ENCODE assay signal across 13 cellular contexts in genomic region chr2:32824415-32824814, GRCh38.
"Had no signal": no experiment of that assay in that cellular context is flagged by ENCODE, and none has a peak within 500 bp of the region (broad histone marks: within the 10 kb centered on the region; RNA-seq: fewer than 3 reads in every experiment).

No MANE protein-coding gene starts in this region.

- H3K4me3 ChIP-seq: left lung, thoracic aorta had no signal

- H3K36me3 ChIP-seq: left lung, neutrophil, thoracic aorta had no signal

- H3K27ac ChIP-seq: foreskin keratinocyte, left lung, neutrophil, thoracic aorta, VCaP had no signal

- ATAC-seq: foreskin keratinocyte, left lung, T-cell had no signal

- DNase-seq: activated CD4-positive, alpha-beta memory T cell treated with anti-CD3 and anti-CD28 coated beads for 36 hours; activated gamma-delta T cell; activated T-cell treated with anti-CD3 and anti-CD28 coated beads, Interleukin-2, amount 50 U/mL, for 48 hours; aorta; foreskin keratinocyte; left lung; stimulated activated CD4-positive, alpha-beta T cell treated with anti-CD3 and anti-CD28 coated beads, Interleukin-15, amount 100 ng/mL, for 24 hours; stimulated activated CD4-positive, alpha-beta T cell treated with anti-CD3 and anti-CD28 coated beads, Interleukin-4, amount 100 ng/mL, for 24 hours; T-cell; T1000 had no signal

- H3K9me3 ChIP-seq: neutrophil, thoracic aorta had no signal

- H3K27me3 ChIP-seq: foreskin keratinocyte, left lung, neutrophil had no signal
